In genomic region chr9:127494304-127494702, GRCh38 we compare ENCODE assay signal across 27 cellular contexts. TPM values are rescaled to one million over a fixed set of nuclear protein-coding genes. Genes with fewer than 3 reads are reported as not detected.
DNase-seq lines count a peak whose midpoint lies in the region; ATAC-seq, FAIRE-seq and TF ChIP-seq lines count a peak whose summit lies in the region.
"Had no signal": no experiment of that assay in that cellular context is flagged by ENCODE, and none has a peak within 500 bp of the region (broad histone marks: within the 10 kb centered on the region; RNA-seq: fewer than 3 reads in every experiment).

No MANE protein-coding gene starts in this region.

- H3K36me3 Mint-ChIP-seq in stimulated activated effector memory CD8-positive, alpha-beta T cell treated with anti-CD3 and anti-CD28 coated beads, Interleukin-12 subunit alpha, Interleukin-12 subunit beta, amount 100 ng/mL, for 72 hours: peaks cover 37% of the 10 kb centered on the region

- H3K27ac Mint-ChIP-seq in stimulated activated effector memory CD8-positive, alpha-beta T cell treated with anti-CD3 and anti-CD28 coated beads, Interleukin-12 subunit alpha, Interleukin-12 subunit beta, amount 100 ng/mL, for 72 hours: no peak overlapping the region
- H3K27ac Mint-ChIP-seq: activated CD4-positive, alpha-beta T cell treated with anti-CD3 and anti-CD28 coated beads, Interleukin-2, amount 10 ng/mL, durations not matched to agents 24 days and 14 days; activated naive CD8-positive, alpha-beta T cell; activated T-helper 2 cell treated with anti-CD3 and anti-CD28 coated beads, Interferon-gamma antibody, Interleukin-2, Interleukin-4, amounts not matched to agents 10 μg/mL and 5 μg/mL and 100 μg/mL, durations not matched to agents 14 hours and 24 hours and 36 hours; naive thymus-derived CD4-positive, alpha-beta T cell; T-helper 1 cell treated with Interleukin-12 subunit alpha and Interleukin-12 subunit beta and Interleukin-4 antibody, amounts not matched to agents 30 μg/mL and 1 μg/mL, for 36 hours had no signal

- no peaks in the 10 kb centered on the region for H3K9me3 Mint-ChIP-seq in stimulated activated effector memory CD8-positive, alpha-beta T cell treated with anti-CD3 and anti-CD28 coated beads, Interleukin-12 subunit alpha, Interleukin-12 subunit beta, amount 100 ng/mL, for 72 hours
- H3K9me3 Mint-ChIP-seq: activated CD4-positive, alpha-beta T cell treated with anti-CD3 and anti-CD28 coated beads, Interleukin-2, amount 10 ng/mL, durations not matched to agents 24 days and 14 days; activated T-helper 2 cell treated with anti-CD3 and anti-CD28 coated beads, Interferon-gamma antibody, Interleukin-2, Interleukin-4, amounts not matched to agents 10 μg/mL and 5 μg/mL and 100 μg/mL, durations not matched to agents 14 hours and 24 hours and 36 hours; CD8-positive, alpha-beta memory T cell; naive thymus-derived CD4-positive, alpha-beta T cell; T-helper 1 cell treated with Interleukin-12 subunit alpha and Interleukin-12 subunit beta and Interleukin-4 antibody, amounts not matched to agents 30 μg/mL and 1 μg/mL, for 36 hours had no signal

- H3K4me1 Mint-ChIP-seq in stimulated activated effector memory CD8-positive, alpha-beta T cell treated with anti-CD3 and anti-CD28 coated beads, Interleukin-12 subunit alpha, Interleukin-12 subunit beta, amount 100 ng/mL, for 72 hours: no peaks in the 10 kb centered on the region
- H3K4me1 Mint-ChIP-seq: CD8-positive, alpha-beta memory T cell; naive thymus-derived CD4-positive, alpha-beta T cell had no signal

- no peak overlapping the region for H3K4me3 Mint-ChIP-seq in stimulated activated effector memory CD8-positive, alpha-beta T cell treated with anti-CD3 and anti-CD28 coated beads, Interleukin-12 subunit alpha, Interleukin-12 subunit beta, amount 100 ng/mL, for 72 hours
- H3K4me3 Mint-ChIP-seq: activated CD4-positive, alpha-beta T cell treated with anti-CD3 and anti-CD28 coated beads, Interleukin-2, amount 10 ng/mL, durations not matched to agents 24 days and 14 days; activated naive CD8-positive, alpha-beta T cell; CD8-positive, alpha-beta memory T cell; naive thymus-derived CD4-positive, alpha-beta T cell; T-helper 1 cell treated with Interleukin-12 subunit alpha and Interleukin-12 subunit beta and Interleukin-4 antibody, amounts not matched to agents 30 μg/mL and 1 μg/mL, for 36 hours had no signal

- FAIRE-seq in pancreas (lab: Jason Lieb, UNC): no peak

- H3K4me1 ChIP-seq in heart right ventricle: peaks cover 0 to 38% (median 18%) of the 10 kb centered on the region in 9 donors
- H3K4me1 ChIP-seq in pancreas: peaks cover 11 to 16% (median 14%) of the 10 kb centered on the region in 3 donors
- H3K4me1 ChIP-seq in Peyer's patch: peaks cover 0 to 21% (median 0%) of the 10 kb centered on the region in 4 donors

- no peak overlapping the region for H3K4me3 ChIP-seq in heart right ventricle
- H3K4me3 ChIP-seq in pancreas: no peak overlapping the region
- no peak overlapping the region for H3K4me3 ChIP-seq in Peyer's patch
- H3K4me3 ChIP-seq: esophagus muscularis mucosa, gastroesophageal sphincter, ovary, PC-9 had no signal

- peak; percentile 65 for ATAC-seq in Right ventricle myocardium inferior
- ATAC-seq in heart right ventricle: peak in 7 of 8 donors; percentile 6 to 82 (median 47)
- peak; percentile 31 to 67 (median 56) for ATAC-seq in pancreas
- ATAC-seq in GM19395 (IDR thresholded peaks at IDR 0.05; ENCODE audit: unreplicated experiment): no peak
- ATAC-seq in GM21423 (IDR thresholded peaks at IDR 0.05; ENCODE audit: unreplicated experiment): no peak
- no peak for ATAC-seq in stimulated activated effector memory CD8-positive, alpha-beta T cell treated with anti-CD3 and anti-CD28 coated beads, Interleukin-12 subunit alpha, Interleukin-12 subunit beta, amount 100 ng/mL, for 72 hours
- ATAC-seq: gastroesophageal sphincter; naive thymus-derived CD4-positive, alpha-beta T cell had no signal

- H3K9me3 ChIP-seq in heart right ventricle: no peaks in the 10 kb centered on the region
- no peaks in the 10 kb centered on the region for H3K9me3 ChIP-seq in pancreas
- H3K9me3 ChIP-seq in Peyer's patch: no peaks in the 10 kb centered on the region
- H3K9me3 ChIP-seq: esophagus muscularis mucosa, gastroesophageal sphincter, ovary had no signal

- TF ChIP-seq POLR2A in Peyer's patch (IDR thresholded peaks at IDR 0.05): no peak

- H3K27ac ChIP-seq in heart right ventricle (peak overlapping the region; percentile 69 to 87 (median 75)), pancreas (peak overlapping the region in 3 of 4 donors; percentile 17 to 76 (median 53)), Peyer's patch (peak overlapping the region in 2 of 4 donors; percentile 74 to 81)
- H3K27ac ChIP-seq: PC-9 had no signal

- TF ChIP-seq CTCF in heart right ventricle (IDR thresholded peaks at IDR 0.05) (no peak), pancreas (IDR thresholded peaks at IDR 0.05) (no peak), Peyer's patch (IDR thresholded peaks at IDR 0.05) (no peak)

- intact Hi-C loops in Right ventricle myocardium inferior (cut with DNase I) (no loop called here), cardiac septum (cut with DNase I) (no loop called here), heart right ventricle (cut with DNase I) (loop anchor here in 1 of 10 donors (10.0 kb wide), 1 partner anchor 200 kb away; no protein-coding TSS in a partner anchor), pancreas (cut with DNase I) (loop anchor here in 2 of 3 donors (10.0 kb wide), 1 partner anchor 240 kb away; the partner anchor contains the start of gene TOR2A (in 2 of the 2))

- DNase-seq in Right ventricle myocardium inferior (ENCODE audit: missing footprints): no peak
- no peak for DNase-seq in cardiac septum (ENCODE audit: low spot score)
- no peak for DNase-seq in heart right ventricle
- peak in 2 of 6 donors; percentile 20 to 45 for DNase-seq in pancreas
- DNase-seq in Peyer's patch: no peak
- DNase-seq in stimulated activated effector memory CD8-positive, alpha-beta T cell treated with anti-CD3 and anti-CD28 coated beads, Interleukin-12 subunit alpha, Interleukin-12 subunit beta, amount 100 ng/mL, for 72 hours (ENCODE audit: low spot score in 2 of 2): no peak
- DNase-seq: 8988T; activated CD4-positive, alpha-beta T cell treated with anti-CD3 and anti-CD28 coated beads, Interleukin-2, amount 10 ng/mL, durations not matched to agents 24 days and 14 days; AML-193; CD8-positive, alpha-beta memory T cell; DMS53; effector CD4-positive, alpha-beta T cell; GF-D8; Kasumi-1; mesendoderm; naive thymus-derived CD4-positive, alpha-beta T cell; NCI-H2081; NCI-H510A treated with DMSO at 0.1 percent for 48 hours; PC-9 had no signal

- H3K27me3 ChIP-seq in heart right ventricle (no peaks in the 10 kb centered on the region), pancreas (no peaks in the 10 kb centered on the region), Peyer's patch (no peaks in the 10 kb centered on the region)
- H3K27me3 ChIP-seq: esophagus muscularis mucosa, gastroesophageal sphincter, ovary had no signal

- H3K36me3 ChIP-seq in heart right ventricle (peaks cover 0 to 99% (median 22%) of the 10 kb centered on the region in 9 donors), pancreas (peaks cover 0 to 5% (median 5%) of the 10 kb centered on the region in 3 donors), Peyer's patch (peaks cover 0 to 62% (median 0%) of the 10 kb centered on the region in 3 donors)
- H3K36me3 ChIP-seq: ovary had no signal

- WGBS in heart right ventricle, 2 donors: 58 to 70% methylated on average over 9 of the region's 9 CpGs
- WGBS in pancreas, 2 donors: 29 to 31% methylated on average over 9 of the region's 9 CpGs

RNA-seq across cellular contexts. Expression of gene LRSAM1, which starts 43.0 kb away (rescaled TPM):
- total RNA-seq in Right ventricle myocardium inferior (52.0 TPM), cardiac septum (24.4 TPM), heart right ventricle (10 to 100 TPM; 24.9 to 49.6 (median 29.5) TPM), pancreas (10 to 100 TPM in 1 of 6 donors, 1 to 10 TPM in 5; 4.3 to 12.4 (median 6.9) TPM), Peyer's patch (10 to 100 TPM; 19.3 to 59.4 (median 35.3) TPM)
- polyA plus RNA-seq in heart right ventricle (10 to 100 TPM; 21.2 to 59.9 TPM), pancreas (10 to 100 TPM; 21.9 to 24.9 TPM)

RNA-seq across cellular contexts. Expression of gene RPL12, which starts 43.1 kb away (rescaled TPM):
- total RNA-seq in Right ventricle myocardium inferior (775 TPM), cardiac septum (407 TPM), heart right ventricle (100 to 1,000 TPM; 409 to 810 (median 499) TPM), pancreas (1,000 to 10,000 TPM in 3 of 6 donors, 100 to 1,000 TPM in 3; 746 to 1,435 (median 897) TPM), Peyer's patch (1,000 to 10,000 TPM in 2 of 4 donors, 100 to 1,000 TPM in 2; 621 to 1,579 (median 999) TPM)
- polyA plus RNA-seq in heart right ventricle (1,000 to 10,000 TPM; 1,671 to 1,920 TPM), pancreas (1,000 to 10,000 TPM; 1,882 to 2,729 TPM)

Comparison
In these comparisons a context has a peak if more than half of its experiments do, and no peak if none do; other contexts are left out.
1. ATAC-seq: peak in Right ventricle myocardium inferior (single experiment), heart right ventricle (7 of 8) and pancreas (4 of 4); none in GM19395 (single experiment), GM21423 (single experiment) and stimulated activated effector memory CD8-positive, alpha-beta T cell treated with anti-CD3 and anti-CD28 coated beads, Interleukin-12 subunit alpha, Interleukin-12 subunit beta, amount 100 ng/mL, for 72 hours (single experiment).
2. intact Hi-C loops: an anchor here in pancreas (10.0 kb wide); none called in Right ventricle myocardium inferior and cardiac septum.